In genomic region chr6:71250050-71250689, GRCh38 we compare ENCODE assay signal across 8 cellular contexts. TPM values are rescaled to one million over a fixed set of nuclear protein-coding genes. Genes with fewer than 3 reads are reported as not detected.
DNase-seq lines count a peak whose midpoint lies in the region; ATAC-seq and TF ChIP-seq lines count a peak whose summit lies in the region.

No MANE protein-coding gene starts in this region.

- no peak for DNase-seq in CD14-positive monocyte (ENCODE audit: low spot score)
- peak; percentile 60 for DNase-seq in RPMI7951 (ENCODE audit: low read depth)
- DNase-seq in fibroblast of peridontal ligament (ENCODE audit: extremely low read depth): peak; percentile 89
- peak; percentile 86 for DNase-seq in pons (ENCODE audit: low spot score)
- DNase-seq in GM13976 (ENCODE audit: low spot score): no peak
- DNase-seq in stimulated activated naive CD8-positive, alpha-beta T cell treated with anti-CD3 and anti-CD28 coated beads, Interleukin-15, Interleukin-2, amounts not matched to agents 100 U/mL and 50 U/mL, for 24 hours: no peak

- H3K4me3 Mint-ChIP-seq in CD14-positive monocyte: peak overlapping the region; percentile 25 to 63

- TF ChIP-seq CTCF in CD14-positive monocyte (IDR thresholded peaks at IDR 0.05) (no peak), GM13976 (IDR thresholded peaks at IDR 0.05; ENCODE audit: borderline replicate concordance, control extremely low read depth, extremely low read depth, insufficient read depth, missing control alignments) (no peak)

- intact Hi-C loops in CD14-positive monocyte (cut with micrococcal nuclease): loop anchor here in 1 of 2 donors (5.0 kb wide), 1 partner anchor 37 kb away; the partner anchor contains the start of gene OGFRL1

- in situ Hi-C loops in GM13976 (cut with MboI; ENCODE audit: low sequenced_read_pairs, unreplicated experiment): no loop called here

- peak overlapping the region; percentile 87 to 99 (median 96) for H3K27ac Mint-ChIP-seq in CD14-positive monocyte

- ATAC-seq in HG03025 (IDR thresholded peaks at IDR 0.05; ENCODE audit: low FRiP score, unreplicated experiment) (no peak), HG02870 (IDR thresholded peaks at IDR 0.05; ENCODE audit: unreplicated experiment) (no peak)
- no peak for ATAC-seq in stimulated activated naive CD8-positive, alpha-beta T cell treated with anti-CD3 and anti-CD28 coated beads, Interleukin-15, Interleukin-2, amounts not matched to agents 100 U/mL and 50 U/mL, for 24 hours

- H3K4me1 Mint-ChIP-seq in CD14-positive monocyte: peaks cover 77% of the 10 kb centered on the region

- peaks cover 0 to 5% (median 0%) of the 10 kb centered on the region in 3 donors for H3K27me3 Mint-ChIP-seq in CD14-positive monocyte (ENCODE audit: low read depth in 3 of 3)

- H3K36me3 Mint-ChIP-seq in CD14-positive monocyte: peaks cover 0 to 2% of the 10 kb centered on the region in 2 donors

- H3K9me3 Mint-ChIP-seq in CD14-positive monocyte: peaks cover 0 to 9% (median 5%) of the 10 kb centered on the region in 7 donors

RNA-seq across cellular contexts. Expression of gene OGFRL1, which starts 38.4 kb away (rescaled TPM):
- polyA plus RNA-seq in CD14-positive monocyte: 10 to 100 TPM; 58.3 to 72.8 TPM
- 8.4 and 9.5 TPM in 2 replicates for total RNA-seq in RPMI7951 (2014; rRNA removed; shearing (Covaris generic))

Comparison
In these comparisons a context has a peak if more than half of its experiments do, and no peak if none do; other contexts are left out.
1. DNase-seq: peak in RPMI7951 (single experiment), fibroblast of peridontal ligament (single experiment) and pons (single experiment); none in CD14-positive monocyte (single experiment), GM13976 (single experiment) and stimulated activated naive CD8-positive, alpha-beta T cell treated with anti-CD3 and anti-CD28 coated beads, Interleukin-15, Interleukin-2, amounts not matched to agents 100 U/mL and 50 U/mL, for 24 hours (single experiment).